ENCODE assay signal across 23 cellular contexts in genomic region chr16:51049678-51050378, GRCh38.
A peak's percentile ranks its signal among the peaks of the same experiment; 100 is the strongest.
DNase-seq lines count a peak whose midpoint lies in the region; ATAC-seq and TF ChIP-seq lines count a peak whose summit lies in the region.
"Had no signal": no experiment of that assay in that cellular context is flagged by ENCODE, and none has a peak within 500 bp of the region (broad histone marks: within the 10 kb centered on the region; RNA-seq: fewer than 3 reads in every experiment).

No MANE protein-coding gene starts in this region.

- H3F3A ChIP-seq in OCI-LY1 (ENCODE audit: insufficient read depth, low read length): no peaks in the 10 kb centered on the region

- TF ChIP-seq CTCF in OCI-LY1 (IDR thresholded peaks at IDR 0.05; ENCODE audit: low read length) (peak; percentile 11; the same call in 1 of the 2 replicates), progenitor cell of endocrine pancreas (IDR thresholded peaks at IDR 0.05; ENCODE audit: unreplicated experiment) (peak; percentile 18)

- H3K27ac ChIP-seq in OCI-LY1 (ENCODE audit: low read depth, low read length, poor library complexity, severe bottlenecking): no peak overlapping the region
- H3K27ac ChIP-seq: pancreas, SJCRH30, upper lobe of right lung had no signal

- peaks cover 12% of the 10 kb centered on the region for H3K4me1 Mint-ChIP-seq in progenitor cell of endocrine pancreas (ENCODE audit: low read depth)
- H3K4me1 Mint-ChIP-seq in activated CD4-positive, alpha-beta T cell treated with anti-CD3 and anti-CD28 coated beads, Interleukin-2, amount 10 ng/mL, durations not matched to agents 24 days and 14 days: peaks cover 5% of the 10 kb centered on the region
- H3K4me1 Mint-ChIP-seq: activated B cell treated with CpG ODN at 0.5 μM for 24 hours had no signal

- H4K20me1 ChIP-seq in OCI-LY1 (ENCODE audit: insufficient read depth, low read length): no peaks in the 10 kb centered on the region

- H3K36me3 ChIP-seq in H7 (replicated peaks; ENCODE audit: control insufficient read depth, insufficient read depth, low read length): no peaks in the 10 kb centered on the region
- no peaks in the 10 kb centered on the region for H3K36me3 ChIP-seq in OCI-LY1 (ENCODE audit: insufficient read depth, low read length)
- H3K36me3 ChIP-seq: pancreas, SJCRH30, upper lobe of right lung had no signal

- H3K9me3 Mint-ChIP-seq in progenitor cell of endocrine pancreas (ENCODE audit: low read depth): peaks cover 3% of the 10 kb centered on the region
- H3K9me3 Mint-ChIP-seq in activated CD4-positive, alpha-beta T cell treated with anti-CD3 and anti-CD28 coated beads, Interleukin-2, amount 10 ng/mL, durations not matched to agents 24 days and 14 days: no peaks in the 10 kb centered on the region
- H3K9me3 Mint-ChIP-seq: activated B cell treated with CpG ODN at 0.5 μM for 24 hours had no signal

- no peak overlapping the region for H3K4me2 ChIP-seq in OCI-LY1 (ENCODE audit: low read length)

- H3K4me1 ChIP-seq in OCI-LY1 (ENCODE audit: insufficient read depth, low read length, severe bottlenecking): no peaks in the 10 kb centered on the region
- H3K4me1 ChIP-seq: pancreas, SJCRH30 had no signal

- no peak overlapping the region for H3K4me3 Mint-ChIP-seq in progenitor cell of endocrine pancreas (ENCODE audit: low read depth)
- H3K4me3 Mint-ChIP-seq in activated CD4-positive, alpha-beta T cell treated with anti-CD3 and anti-CD28 coated beads, Interleukin-2, amount 10 ng/mL, durations not matched to agents 24 days and 14 days: no peak overlapping the region
- H3K4me3 Mint-ChIP-seq: activated B cell treated with CpG ODN at 0.5 μM for 24 hours; CD14-positive monocyte; natural killer cell treated with Interleukin-12 subunit alpha and Interleukin-12 subunit beta and Interleukin-15 and Interleukin-18, amount 100 ng/mL, for 72 hours had no signal

- no peaks in the 10 kb centered on the region for H3K36me3 Mint-ChIP-seq in progenitor cell of endocrine pancreas (ENCODE audit: insufficient read depth)
- no peaks in the 10 kb centered on the region for H3K36me3 Mint-ChIP-seq in activated CD4-positive, alpha-beta T cell treated with anti-CD3 and anti-CD28 coated beads, Interleukin-2, amount 10 ng/mL, durations not matched to agents 24 days and 14 days (ENCODE audit: low read depth)
- H3K36me3 Mint-ChIP-seq: CD14-positive monocyte; natural killer cell treated with Interleukin-12 subunit alpha and Interleukin-12 subunit beta and Interleukin-15 and Interleukin-18, amount 100 ng/mL, for 72 hours had no signal

- peaks cover 15% of the 10 kb centered on the region for H3K27me3 Mint-ChIP-seq in progenitor cell of endocrine pancreas
- H3K27me3 Mint-ChIP-seq in activated CD4-positive, alpha-beta T cell treated with anti-CD3 and anti-CD28 coated beads, Interleukin-2, amount 10 ng/mL, durations not matched to agents 24 days and 14 days: peaks cover 2% of the 10 kb centered on the region
- H3K27me3 Mint-ChIP-seq: activated B cell treated with CpG ODN at 0.5 μM for 24 hours had no signal

- no peak overlapping the region for H2AFZ ChIP-seq in OCI-LY1 (ENCODE audit: low read length)

- H3K27me3 ChIP-seq in H7 (ENCODE audit: control insufficient read depth, insufficient read depth, low read length) (no peaks in the 10 kb centered on the region), OCI-LY1 (ENCODE audit: insufficient read depth, low read length) (no peaks in the 10 kb centered on the region)
- H3K27me3 ChIP-seq: pancreas, SJCRH30, upper lobe of right lung had no signal

- no peaks in the 10 kb centered on the region for H3K9me2 ChIP-seq in OCI-LY1 (ENCODE audit: low read depth, low read length)

- intact Hi-C loops in activated CD4-positive, alpha-beta T cell treated with anti-CD3 and anti-CD28 coated beads, Interleukin-2, amount 10 ng/mL, durations not matched to agents 24 days and 14 days (cut with micrococcal nuclease): no loop called here

- ATAC-seq in left lobe of liver (peak; percentile 53), HG02588 (IDR thresholded peaks at IDR 0.05; ENCODE audit: unreplicated experiment) (no peak)
- ATAC-seq: GM12878; left ventricle myocardium superior; mucosa of descending colon; natural killer cell treated with Interleukin-12 subunit alpha and Interleukin-12 subunit beta and Interleukin-15 and Interleukin-18, amount 100 ng/mL, for 72 hours had no signal

- H3K9me3 ChIP-seq in OCI-LY1 (ENCODE audit: low read length): no peaks in the 10 kb centered on the region
- H3K9me3 ChIP-seq: mucosa of descending colon, pancreas, SJCRH30, upper lobe of right lung had no signal

- no peak overlapping the region for H3K27ac Mint-ChIP-seq in progenitor cell of endocrine pancreas
- H3K27ac Mint-ChIP-seq in activated CD4-positive, alpha-beta T cell treated with anti-CD3 and anti-CD28 coated beads, Interleukin-2, amount 10 ng/mL, durations not matched to agents 24 days and 14 days: no peak overlapping the region
- H3K27ac Mint-ChIP-seq: activated B cell treated with CpG ODN at 0.5 μM for 24 hours; CD14-positive monocyte; natural killer cell treated with Interleukin-12 subunit alpha and Interleukin-12 subunit beta and Interleukin-15 and Interleukin-18, amount 100 ng/mL, for 72 hours had no signal

- peak; percentile 39 for DNase-seq in H7
- DNase-seq in left lobe of liver (ENCODE audit: low spot score): no peak
- DNase-seq in progenitor cell of endocrine pancreas (ENCODE audit: low spot score, unreplicated experiment): no peak
- no peak for DNase-seq in activated CD4-positive, alpha-beta T cell treated with anti-CD3 and anti-CD28 coated beads, Interleukin-2, amount 10 ng/mL, durations not matched to agents 24 days and 14 days
- no peak for DNase-seq in putamen (ENCODE audit: low spot score)
- DNase-seq: activated B cell treated with CpG ODN at 0.5 μM for 24 hours; activated CD4-positive, alpha-beta T cell treated with anti-CD3 and anti-CD28 coated beads, Interleukin-2, amount 50 U/mL, for 48 hours; activated naive CD4-positive, alpha-beta T cell treated with Interleukin-2 at 50 U/mL for 16 hours; Kasumi-1; left ventricle myocardium superior; mucosa of descending colon; NCI-H187; NCI-H2171 treated with DMSO at 0.1 percent for 48 hours; NCI-H510A treated with DMSO at 0.1 percent for 48 hours; pancreas; SJCRH30; stimulated activated CD4-positive, alpha-beta T cell treated with anti-CD3 and anti-CD28 coated beads, Interleukin-4, amount 100 ng/mL, for 1 hour; upper lobe of right lung had no signal

- no peak overlapping the region for H3K4me3 ChIP-seq in H7 (ENCODE audit: insufficient read depth, low read depth, low read length)
- H3K4me3 ChIP-seq in OCI-LY1 (ENCODE audit: low read depth, low read length, poor library complexity, severe bottlenecking): no peak overlapping the region
- H3K4me3 ChIP-seq: GM12878, mucosa of descending colon, pancreas, SJCRH30, upper lobe of right lung had no signal

- no peaks in the 10 kb centered on the region for H3K79me2 ChIP-seq in OCI-LY1 (ENCODE audit: insufficient read depth, low read length)

- no peak overlapping the region for H3K9ac ChIP-seq in OCI-LY1 (ENCODE audit: low read length)
